Comparison of ENCODE assay signal across 8 cellular contexts in genomic region chr3:168094877-168095610, GRCh38. TPM values are rescaled to one million over a fixed set of nuclear protein-coding genes. Genes with fewer than 3 reads are reported as not detected.
A peak's percentile ranks its signal among the peaks of the same experiment; 100 is the strongest.
DNase-seq lines count a peak whose midpoint lies in the region; FAIRE-seq and TF ChIP-seq lines count a peak whose summit lies in the region.

No MANE protein-coding gene starts in this region.

- peak overlapping the region in 1 of 3 experiments; percentile 86; a peak in 2 of 7 replicates for H3K27ac Mint-ChIP-seq in H9

- H4K5ac ChIP-seq in H9 (ENCODE audit: insufficient read length, low read depth, low read length), result no peak overlapping the region

- peaks cover 10% of the 10 kb centered on the region; the same call in 1 of the 2 replicates for H3K79me2 ChIP-seq in H9 (ENCODE audit: insufficient read depth, low read length)

- peak; percentile 36; the same call in 2 of the 3 replicates for TF ChIP-seq CTCF in H9 (conservative IDR thresholded peaks at IDR 0.05)
- peak; percentile 14 for TF ChIP-seq CTCF in bronchial epithelial cell (IDR thresholded peaks at IDR 0.05; ENCODE audit: insufficient read depth, low read length, severe bottlenecking)

- H3K27ac ChIP-seq in H9 (ENCODE audit: insufficient read length, low read depth, low read length), result no peak overlapping the region
- peak overlapping the region; percentile 88 to 99 for H3K27ac ChIP-seq in small intestine (ENCODE audit: low read depth in 1 of 2, low read length in 1 of 2)

- H3K4me1 ChIP-seq in H9 (ENCODE audit: insufficient read depth, low read length), result peaks cover 6% of the 10 kb centered on the region
- H3K4me1 ChIP-seq in small intestine (ENCODE audit: control insufficient read depth in 2 of 2, insufficient read depth in 1 of 2, low read depth in 1 of 2, low read length in 1 of 2), result peaks cover 2% of the 10 kb centered on the region in 2 donors

- H2BK5ac ChIP-seq in H9 (ENCODE audit: insufficient read length, low read length), result no peak overlapping the region

- H3K9me3 Mint-ChIP-seq in H9, result no peaks in the 10 kb centered on the region

- FAIRE-seq in bronchial epithelial cell (lab: Jason Lieb, UNC) (no peak), small intestine (lab: Jason Lieb, UNC) (no peak)

- no CpG with 5 or more reads among the region's 70 CpGs for WGBS in H9 (ENCODE audit: extremely low coverage, insufficient read length, low lambda C conversion rate)
- 0% methylated on average over 39 to 70 of the region's 70 CpGs for WGBS in small intestine, 3 donors

- H2BK12ac ChIP-seq in H9 (ENCODE audit: insufficient read length, low read depth, low read length), result no peak overlapping the region

- no peak overlapping the region for H3T11ph ChIP-seq in H9 (ENCODE audit: low read length)

- H2BK20ac ChIP-seq in H9 (ENCODE audit: low read depth, low read length, poor library complexity, severe bottlenecking), result no peak overlapping the region

- H3K9me3 ChIP-seq in H9 (ENCODE audit: control insufficient read depth, low read depth, low read length) (no peaks in the 10 kb centered on the region), small intestine (ENCODE audit: control insufficient read depth, low read depth) (no peaks in the 10 kb centered on the region)

- H3K4me2 ChIP-seq in H9 (ENCODE audit: insufficient read depth, insufficient read length, low read length), result peak overlapping the region; percentile 99

- H3K27me3 Mint-ChIP-seq in H9 (ENCODE audit: low read depth), result no peaks in the 10 kb centered on the region

- no peak overlapping the region for H3K23ac ChIP-seq in H9 (ENCODE audit: insufficient read length, low read depth, low read length)

- no peak overlapping the region for H3K4ac ChIP-seq in H9 (ENCODE audit: low read depth, low read length)

- H4K20me1 ChIP-seq in H9 (ENCODE audit: control insufficient read depth, insufficient read depth, insufficient read length), result no peaks in the 10 kb centered on the region

- peaks cover 39 to 48% of the 10 kb centered on the region in 2 experiments for H3K4me1 Mint-ChIP-seq in H9

- no peak overlapping the region for H2AFZ ChIP-seq in H9 (ENCODE audit: low read length)

- H4K91ac ChIP-seq in H9 (ENCODE audit: insufficient read length, low read depth, low read length), result no peak overlapping the region

- H3K36me3 ChIP-seq in bronchial epithelial cell (ENCODE audit: control insufficient read depth, insufficient read depth, low read length), result no peaks in the 10 kb centered on the region
- H3K36me3 ChIP-seq in small intestine (ENCODE audit: control insufficient read depth in 2 of 2, insufficient read depth in 2 of 2, low read length in 2 of 2), result no peaks in the 10 kb centered on the region

- no peak overlapping the region for H3K56ac ChIP-seq in H9 (ENCODE audit: insufficient read length, low read depth, low read length)

- H3K27me3 ChIP-seq in H9 (ENCODE audit: insufficient read depth, low read length) (no peaks in the 10 kb centered on the region), bronchial epithelial cell (ENCODE audit: control insufficient read depth, insufficient read depth, low read length) (no peaks in the 10 kb centered on the region), small intestine (ENCODE audit: control insufficient read depth in 2 of 2, insufficient read depth in 2 of 2, low read length in 2 of 2) (no peaks in the 10 kb centered on the region)

- H3K36me3 Mint-ChIP-seq in H9 (ENCODE audit: insufficient read depth in 1 of 3, low read depth in 3 of 3), result no peaks in the 10 kb centered on the region; a peak in 1 of 7 replicates

- H3K23me2 ChIP-seq in H9 (ENCODE audit: insufficient read length, low read depth, low read length, poor library complexity, severe bottlenecking), result peaks cover 10% of the 10 kb centered on the region

- no peak overlapping the region for H3K18ac ChIP-seq in H9 (ENCODE audit: insufficient read length, low read depth, low read length)

- H2AK5ac ChIP-seq in H9 (ENCODE audit: insufficient read length, low read length), result no peak overlapping the region

- H3K9ac ChIP-seq in H9 (ENCODE audit: extremely low read depth, insufficient read length, low read length), result no peak overlapping the region

- H4K8ac ChIP-seq in H9 (replicated peaks; ENCODE audit: insufficient read length, low read depth, low read length), result no peak overlapping the region

- H3K4me3 Mint-ChIP-seq in H9, result peak overlapping the region; percentile 79 to 96

- no peaks in the 10 kb centered on the region for H3K79me1 ChIP-seq in H9 (ENCODE audit: insufficient read depth, low read depth, low read length, poor library complexity, severe bottlenecking)

- peak overlapping the region; percentile 88 for H3K4me3 ChIP-seq in bronchial epithelial cell (ENCODE audit: low read depth, low read length)
- peak overlapping the region; percentile 73 to 98 for H3K4me3 ChIP-seq in small intestine (ENCODE audit: low read depth in 1 of 2, low read length in 2 of 2)

- H2BK120ac ChIP-seq in H9 (ENCODE audit: low read depth, low read length, poor library complexity, severe bottlenecking), result no peak overlapping the region

- no peak overlapping the region for H3K14ac ChIP-seq in H9 (ENCODE audit: insufficient read depth, low read length)

- peak; percentile 49 for DNase-seq in NCI-H345 (lab: John Stamatoyannopoulos, UW)
- DNase-seq in NCI-H345 treated with DMSO at 0.1 percent for 48 hours (lab: John Stamatoyannopoulos, UW; ENCODE audit: unreplicated experiment), result no peak
- peak; percentile 72 for DNase-seq in H9
- peak; percentile 66 to 69 for DNase-seq in Kasumi-1 (lab: John Stamatoyannopoulos, UW)
- peak; percentile 56 to 79 for DNase-seq in SW 1271 (lab: John Stamatoyannopoulos, UW)
- peak; percentile 42 for DNase-seq in bronchial epithelial cell (ENCODE audit: low read depth)
- DNase-seq in iris pigment epithelial cell (ENCODE audit: low read depth), result peak; percentile 68
- peak; percentile 79 for DNase-seq in small intestine

- no peak overlapping the region for H2BK15ac ChIP-seq in H9 (ENCODE audit: low read depth, low read length)

RNA-seq across cellular contexts. Expression of gene GOLIM4, which starts 0.7 kb away (rescaled TPM):
- total RNA-seq in H9 (2021), result 24.6 and 27.2 TPM in 2 replicates
- total RNA-seq in bronchial epithelial cell, result 17.8 and 26.1 TPM in 2 replicates
- polyA plus RNA-seq in small intestine, result 10 to 100 TPM; 23.2 to 47.4 (median 44.5) TPM
